Comparison of ENCODE assay signal across 22 cellular contexts in genomic region chr3:65534825-65535224, GRCh38.
"Had no signal": no experiment of that assay in that cellular context is flagged by ENCODE, and none has a peak within 500 bp of the region (broad histone marks: within the 10 kb centered on the region; RNA-seq: fewer than 3 reads in every experiment).

No MANE protein-coding gene starts in this region.

- H3K9me3 ChIP-seq: spleen, testis, upper lobe of left lung had no signal

- H3K4me3 ChIP-seq: cardiac muscle cell, coronary artery, spleen, testis, upper lobe of left lung had no signal

- DNase-seq: activated B cell treated with CpG ODN at 0.5 μM for 24 hours; activated CD4-positive, alpha-beta memory T cell treated with anti-CD3 and anti-CD28 coated beads, Interleukin-2, amount 10 ng/mL, durations not matched to agents 7 days and 5 days; activated CD4-positive, alpha-beta T cell treated with anti-CD3 and anti-CD28 coated beads for 4 hours; activated naive CD4-positive, alpha-beta T cell treated with Interleukin-2 at 50 U/mL for 16 hours; activated naive CD8-positive, alpha-beta T cell treated with anti-CD3 and anti-CD28 coated beads, Interleukin-2, amount 10 ng/mL, durations not matched to agents 7 days and 5 days; activated T-cell treated with anti-CD3 and anti-CD28 coated beads, Interleukin-2, amount 50 U/mL, for 1 hour; amygdala; foreskin melanocyte; glutamatergic neuron; mammary epithelial cell; midbrain; nephron progenitor cell; nucleus accumbens; spleen; stimulated activated CD4-positive, alpha-beta T cell treated with anti-CD3 and anti-CD28 coated beads, Interleukin-4, amount 100 ng/mL, for 4 hours; testis; upper lobe of left lung had no signal

- ATAC-seq: activated T-helper 17 cell treated with anti-CD3 and anti-CD28 coated beads, Interleukin-2, amount 50 U/mL, for 72 hours; stimulated activated memory B cell treated with anti-CD40 and anti-IgM and Interleukin-4, amounts not matched to agents 10 μg/mL and 1 μg/mL and 100 μg/mL, for 72 hours had no signal

- H3K27ac ChIP-seq: cardiac muscle cell, coronary artery, spleen, testis, upper lobe of left lung had no signal

- H3K36me3 ChIP-seq: cardiac muscle cell, spleen, upper lobe of left lung had no signal

- FAIRE-seq: keratinocyte had no signal

- H3K4me1 ChIP-seq: testis had no signal

- H3K27me3 ChIP-seq: cardiac muscle cell, spleen, testis, upper lobe of left lung had no signal
